ENCODE assay signal across 25 cellular contexts in genomic region chr13:42485272-42485671, GRCh38.
"Had no signal": no experiment of that assay in that cellular context is flagged by ENCODE, and none has a peak within 500 bp of the region (broad histone marks: within the 10 kb centered on the region; RNA-seq: fewer than 3 reads in every experiment).

No MANE protein-coding gene starts in this region.

- H3K4me3 ChIP-seq: esophagus squamous epithelium, hepatocyte, neural progenitor cell, pancreas, smooth muscle cell, testis, tibial nerve, upper lobe of right lung, vagina had no signal

- H3K27ac ChIP-seq: epithelial cell of prostate, hepatocyte, neural progenitor cell, pancreas, testis, tibial nerve, upper lobe of right lung, vagina had no signal

- H3K4me3 Mint-ChIP-seq: mesothelial cell of epicardium; natural killer cell treated with Interleukin-12 subunit alpha and Interleukin-12 subunit beta and Interleukin-15 and Interleukin-18, amount 100 ng/mL, for 72 hours; neural progenitor cell; stimulated activated effector memory CD8-positive, alpha-beta T cell treated with anti-CD3 and anti-CD28 coated beads, Interleukin-12 subunit alpha, Interleukin-12 subunit beta, amount 100 ng/mL, for 72 hours had no signal

- FAIRE-seq: endometrium, pancreas had no signal

- DNase-seq: effector memory CD4-positive, alpha-beta T cell; esophagus squamous epithelium; foreskin melanocyte; head of caudate nucleus; kidney glomerular epithelial cell; nucleus accumbens; pancreas; stimulated activated CD4-positive, alpha-beta T cell treated with anti-CD3 and anti-CD28 coated beads, Interleukin-4, amount 100 ng/mL, for 1 hour; stimulated activated CD8-positive, alpha-beta memory T cell treated with anti-CD3 and anti-CD28 coated beads, Interleukin-4, amount 100 ng/mL, for 48 hours; stimulated activated naive CD8-positive, alpha-beta T cell treated with anti-CD3 and anti-CD28 coated beads, Interleukin-15, Interleukin-2, amounts not matched to agents 100 U/mL and 50 U/mL, for 24 hours; testis; upper lobe of right lung had no signal

- H3K27ac Mint-ChIP-seq: mesothelial cell of epicardium; natural killer cell treated with Interleukin-12 subunit alpha and Interleukin-12 subunit beta and Interleukin-15 and Interleukin-18, amount 100 ng/mL, for 72 hours; neural progenitor cell; progenitor cell of endocrine pancreas; stimulated activated effector memory CD8-positive, alpha-beta T cell treated with anti-CD3 and anti-CD28 coated beads, Interleukin-12 subunit alpha, Interleukin-12 subunit beta, amount 100 ng/mL, for 72 hours had no signal

- H3K27me3 ChIP-seq: esophagus squamous epithelium, hepatocyte, neural progenitor cell, pancreas, testis, tibial nerve, upper lobe of right lung, vagina had no signal

- H3K27me3 Mint-ChIP-seq: natural killer cell treated with Interleukin-12 subunit alpha and Interleukin-12 subunit beta and Interleukin-15 and Interleukin-18, amount 100 ng/mL, for 72 hours; progenitor cell of endocrine pancreas had no signal

- H3K9me3 Mint-ChIP-seq: mesothelial cell of epicardium; natural killer cell treated with Interleukin-12 subunit alpha and Interleukin-12 subunit beta and Interleukin-15 and Interleukin-18, amount 100 ng/mL, for 72 hours; neural progenitor cell had no signal

- H3K36me3 ChIP-seq: esophagus squamous epithelium, neural progenitor cell, pancreas, tibial nerve, upper lobe of right lung, vagina had no signal

- ATAC-seq: left lobe of liver; natural killer cell treated with Interleukin-12 subunit alpha and Interleukin-12 subunit beta and Interleukin-15 and Interleukin-18, amount 100 ng/mL, for 72 hours; pancreas; right cardiac atrium; stimulated activated effector memory CD8-positive, alpha-beta T cell treated with anti-CD3 and anti-CD28 coated beads, Interleukin-12 subunit alpha, Interleukin-12 subunit beta, amount 100 ng/mL, for 72 hours; stimulated activated naive CD8-positive, alpha-beta T cell treated with anti-CD3 and anti-CD28 coated beads, Interleukin-15, Interleukin-2, amounts not matched to agents 100 U/mL and 50 U/mL, for 24 hours; upper lobe of right lung had no signal

- H3K4me1 Mint-ChIP-seq: neural progenitor cell; stimulated activated effector memory CD8-positive, alpha-beta T cell treated with anti-CD3 and anti-CD28 coated beads, Interleukin-12 subunit alpha, Interleukin-12 subunit beta, amount 100 ng/mL, for 72 hours had no signal
